Comparison of ENCODE assay signal across 13 cellular contexts in genomic region chr5:163727028-163727427, GRCh38.
DNase-seq lines count a peak whose midpoint lies in the region; ATAC-seq and TF ChIP-seq lines count a peak whose summit lies in the region.
"Had no signal": no experiment of that assay in that cellular context is flagged by ENCODE, and none has a peak within 500 bp of the region (broad histone marks: within the 10 kb centered on the region; RNA-seq: fewer than 3 reads in every experiment).

No MANE protein-coding gene starts in this region.

- H3K4me1 ChIP-seq in gastroesophageal sphincter = no peaks in the 10 kb centered on the region
- H3K4me1 ChIP-seq: left lung had no signal

- no peaks in the 10 kb centered on the region for H3K9me3 ChIP-seq in gastroesophageal sphincter
- H3K9me3 ChIP-seq: left lung had no signal

- H3K36me3 ChIP-seq in gastroesophageal sphincter = no peaks in the 10 kb centered on the region
- H3K36me3 ChIP-seq: left lung had no signal

- H3K27ac ChIP-seq in gastroesophageal sphincter = no peak overlapping the region
- H3K27ac ChIP-seq: left lung had no signal

- 57 to 72% methylated on average over 4 of the region's 4 CpGs for WGBS in gastroesophageal sphincter (ENCODE audit: low coverage in 1 of 2), 2 donors

- peaks cover 0 to 3% of the 10 kb centered on the region in 2 donors for H3K9me3 Mint-ChIP-seq in effector memory CD8-positive, alpha-beta T cell

- H3K27me3 Mint-ChIP-seq in effector memory CD8-positive, alpha-beta T cell = no peaks in the 10 kb centered on the region
- H3K27me3 Mint-ChIP-seq: activated naive CD8-positive, alpha-beta T cell treated with anti-CD3 and anti-CD28 coated beads for 36 hours; CD4-positive, CD25-positive, alpha-beta regulatory T cell had no signal

- H3K27ac Mint-ChIP-seq in effector memory CD8-positive, alpha-beta T cell = no peak overlapping the region
- H3K27ac Mint-ChIP-seq: activated naive CD8-positive, alpha-beta T cell treated with anti-CD3 and anti-CD28 coated beads for 36 hours; CD4-positive, CD25-positive, alpha-beta regulatory T cell had no signal

- no peaks in the 10 kb centered on the region for H3K36me3 Mint-ChIP-seq in effector memory CD8-positive, alpha-beta T cell (ENCODE audit: insufficient read depth)
- H3K36me3 Mint-ChIP-seq: activated naive CD8-positive, alpha-beta T cell treated with anti-CD3 and anti-CD28 coated beads for 36 hours; CD4-positive, CD25-positive, alpha-beta regulatory T cell had no signal

- TF ChIP-seq EP300 in gastroesophageal sphincter (IDR thresholded peaks at IDR 0.05) = no peak

- H3K4me3 ChIP-seq in gastroesophageal sphincter = no peak overlapping the region
- H3K4me3 ChIP-seq: left lung had no signal

- peak; percentile 93 for ATAC-seq in GM18511 (IDR thresholded peaks at IDR 0.05; ENCODE audit: unreplicated experiment)
- peak; percentile 95 for ATAC-seq in GM21786 (IDR thresholded peaks at IDR 0.05; ENCODE audit: unreplicated experiment)
- ATAC-seq in HG03442 (IDR thresholded peaks at IDR 0.05; ENCODE audit: unreplicated experiment) = peak; percentile 87
- peak; percentile 62 for ATAC-seq in effector memory CD8-positive, alpha-beta T cell (replicated peaks)
- ATAC-seq in gastroesophageal sphincter = no peak
- ATAC-seq in HG03095 (IDR thresholded peaks at IDR 0.05; ENCODE audit: unreplicated experiment) = no peak
- ATAC-seq: left lung had no signal

- no peak for DNase-seq in effector memory CD8-positive, alpha-beta T cell
- DNase-seq in DMS53 treated with DMSO at 0.1 percent for 48 hours (lab: John Stamatoyannopoulos, UW; ENCODE audit: unreplicated experiment) (no peak), erythroblast (lab: John Stamatoyannopoulos, UW) (no peak)
- DNase-seq: activated naive CD8-positive, alpha-beta T cell treated with anti-CD3 and anti-CD28 coated beads for 36 hours; CD4-positive, CD25-positive, alpha-beta regulatory T cell; left lung; NCI-H1930; T-helper 2 cell had no signal

- no peak for TF ChIP-seq POLR2A in gastroesophageal sphincter (IDR thresholded peaks at IDR 0.05)
- no peak for TF ChIP-seq POLR2A in erythroblast (IDR thresholded peaks at IDR 0.05; ENCODE audit: low read length)

- H3K4me3 Mint-ChIP-seq in effector memory CD8-positive, alpha-beta T cell = peak overlapping the region in 1 of 2 donors; percentile 8
- H3K4me3 Mint-ChIP-seq: activated naive CD8-positive, alpha-beta T cell treated with anti-CD3 and anti-CD28 coated beads for 36 hours; CD4-positive, CD25-positive, alpha-beta regulatory T cell had no signal

- peaks cover 0 to 3% of the 10 kb centered on the region in 2 donors for H3K4me1 Mint-ChIP-seq in effector memory CD8-positive, alpha-beta T cell (ENCODE audit: low read depth in 2 of 2)
- H3K4me1 Mint-ChIP-seq: activated naive CD8-positive, alpha-beta T cell treated with anti-CD3 and anti-CD28 coated beads for 36 hours; CD4-positive, CD25-positive, alpha-beta regulatory T cell had no signal

- no peak for TF ChIP-seq CTCF in gastroesophageal sphincter (IDR thresholded peaks at IDR 0.05)

- H3K27me3 ChIP-seq in gastroesophageal sphincter = no peaks in the 10 kb centered on the region
- H3K27me3 ChIP-seq: left lung had no signal

Comparison
In these comparisons a context has a peak if more than half of its experiments do, and no peak if none do; other contexts are left out.
1. ATAC-seq: peak in GM18511 (single experiment), GM21786 (single experiment), HG03442 (single experiment) and effector memory CD8-positive, alpha-beta T cell (single experiment); none in gastroesophageal sphincter (single experiment) and HG03095 (single experiment).